ENCODE assay signal across 1 cellular context in the genomic region with DNA sequence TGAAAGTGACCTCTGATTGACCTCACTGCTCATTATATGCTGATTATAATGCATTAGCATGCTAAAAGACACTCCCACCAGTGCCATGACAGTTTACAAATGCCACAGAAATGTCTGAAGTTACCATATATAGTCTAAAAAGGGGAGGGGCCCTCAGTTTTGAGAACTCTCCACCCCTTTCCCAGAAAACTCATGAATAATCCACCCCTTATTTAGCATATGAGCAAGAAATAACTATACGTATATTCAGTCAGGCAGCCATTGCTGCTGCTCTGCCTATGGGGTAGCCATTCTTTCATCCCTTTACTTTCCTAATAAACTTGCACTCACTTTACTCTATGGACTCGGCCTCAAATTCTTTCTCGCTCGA.
TF ChIP-seq lines count a peak whose summit lies in the region.

No MANE protein-coding gene starts in this region.

TF ChIP-seq in GM23338, 12 proteins besides CTCF, POLR2A, EP300 and RAD21 (continued from another document):
- TF ChIP-seq, protein P1, sequence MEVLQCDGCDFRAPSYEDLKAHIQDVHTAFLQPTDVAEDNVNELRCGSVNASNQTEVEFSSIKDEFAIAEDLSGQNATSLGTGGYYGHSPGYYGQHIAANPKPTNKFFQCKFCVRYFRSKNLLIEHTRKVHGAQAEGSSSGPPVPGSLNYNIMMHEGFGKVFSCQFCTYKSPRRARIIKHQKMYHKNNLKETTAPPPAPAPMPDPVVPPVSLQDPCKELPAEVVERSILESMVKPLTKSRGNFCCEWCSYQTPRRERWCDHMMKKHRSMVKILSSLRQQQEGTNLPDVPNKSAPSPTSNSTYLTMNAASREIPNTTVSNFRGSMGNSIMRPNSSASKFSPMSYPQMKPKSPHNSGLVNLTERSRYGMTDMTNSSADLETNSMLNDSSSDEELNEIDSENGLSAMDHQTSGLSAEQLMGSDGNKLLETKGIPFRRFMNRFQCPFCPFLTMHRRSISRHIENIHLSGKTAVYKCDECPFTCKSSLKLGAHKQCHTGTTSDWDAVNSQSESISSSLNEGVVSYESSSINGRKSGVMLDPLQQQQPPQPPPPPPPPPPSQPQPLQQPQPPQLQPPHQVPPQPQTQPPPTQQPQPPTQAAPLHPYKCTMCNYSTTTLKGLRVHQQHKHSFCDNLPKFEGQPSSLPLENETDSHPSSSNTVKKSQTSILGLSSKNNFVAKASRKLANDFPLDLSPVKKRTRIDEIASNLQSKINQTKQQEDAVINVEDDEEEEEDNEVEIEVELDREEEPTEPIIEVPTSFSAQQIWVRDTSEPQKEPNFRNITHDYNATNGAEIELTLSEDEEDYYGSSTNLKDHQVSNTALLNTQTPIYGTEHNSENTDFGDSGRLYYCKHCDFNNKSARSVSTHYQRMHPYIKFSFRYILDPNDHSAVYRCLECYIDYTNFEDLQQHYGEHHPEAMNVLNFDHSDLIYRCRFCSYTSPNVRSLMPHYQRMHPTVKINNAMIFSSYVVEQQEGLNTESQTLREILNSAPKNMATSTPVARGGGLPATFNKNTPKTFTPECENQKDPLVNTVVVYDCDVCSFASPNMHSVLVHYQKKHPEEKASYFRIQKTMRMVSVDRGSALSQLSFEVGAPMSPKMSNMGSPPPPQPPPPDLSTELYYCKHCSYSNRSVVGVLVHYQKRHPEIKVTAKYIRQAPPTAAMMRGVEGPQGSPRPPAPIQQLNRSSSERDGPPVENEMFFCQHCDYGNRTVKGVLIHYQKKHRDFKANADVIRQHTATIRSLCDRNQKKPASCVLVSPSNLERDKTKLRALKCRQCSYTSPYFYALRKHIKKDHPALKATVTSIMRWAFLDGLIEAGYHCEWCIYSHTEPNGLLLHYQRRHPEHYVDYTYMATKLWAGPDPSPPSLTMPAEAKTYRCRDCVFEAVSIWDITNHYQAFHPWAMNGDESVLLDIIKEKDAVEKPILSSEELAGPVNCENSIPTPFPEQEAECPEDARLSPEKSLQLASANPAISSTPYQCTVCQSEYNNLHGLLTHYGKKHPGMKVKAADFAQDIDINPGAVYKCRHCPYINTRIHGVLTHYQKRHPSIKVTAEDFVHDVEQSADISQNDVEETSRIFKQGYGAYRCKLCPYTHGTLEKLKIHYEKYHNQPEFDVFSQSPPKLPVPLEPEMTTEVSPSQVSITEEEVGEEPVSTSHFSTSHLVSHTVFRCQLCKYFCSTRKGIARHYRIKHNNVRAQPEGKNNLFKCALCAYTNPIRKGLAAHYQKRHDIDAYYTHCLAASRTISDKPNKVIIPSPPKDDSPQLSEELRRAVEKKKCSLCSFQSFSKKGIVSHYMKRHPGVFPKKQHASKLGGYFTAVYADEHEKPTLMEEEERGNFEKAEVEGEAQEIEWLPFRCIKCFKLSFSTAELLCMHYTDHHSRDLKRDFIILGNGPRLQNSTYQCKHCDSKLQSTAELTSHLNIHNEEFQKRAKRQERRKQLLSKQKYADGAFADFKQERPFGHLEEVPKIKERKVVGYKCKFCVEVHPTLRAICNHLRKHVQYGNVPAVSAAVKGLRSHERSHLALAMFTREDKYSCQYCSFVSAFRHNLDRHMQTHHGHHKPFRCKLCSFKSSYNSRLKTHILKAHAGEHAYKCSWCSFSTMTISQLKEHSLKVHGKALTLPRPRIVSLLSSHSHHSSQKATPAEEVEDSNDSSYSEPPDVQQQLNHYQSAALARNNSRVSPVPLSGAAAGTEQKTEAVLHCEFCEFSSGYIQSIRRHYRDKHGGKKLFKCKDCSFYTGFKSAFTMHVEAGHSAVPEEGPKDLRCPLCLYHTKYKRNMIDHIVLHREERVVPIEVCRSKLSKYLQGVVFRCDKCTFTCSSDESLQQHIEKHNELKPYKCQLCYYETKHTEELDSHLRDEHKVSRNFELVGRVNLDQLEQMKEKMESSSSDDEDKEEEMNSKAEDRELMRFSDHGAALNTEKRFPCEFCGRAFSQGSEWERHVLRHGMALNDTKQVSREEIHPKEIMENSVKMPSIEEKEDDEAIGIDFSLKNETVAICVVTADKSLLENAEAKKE (CRISPR knock-in tag; IDR thresholded peaks at IDR 0.05), result no peak
- TF ChIP-seq POLR2AphosphoS5 (IDR thresholded peaks at IDR 0.05; ENCODE audit: low read depth), result no peak
TF ChIP-seq in GM23338: peak in this region for 0.
